Comparison of ENCODE assay signal across 17 cellular contexts in genomic region chr9:95854386-95855015, GRCh38. TPM values are rescaled to one million over a fixed set of nuclear protein-coding genes. Genes with fewer than 3 reads are reported as not detected.
A peak's percentile ranks its signal among the peaks of the same experiment; 100 is the strongest.
DNase-seq lines count a peak whose midpoint lies in the region; ATAC-seq and TF ChIP-seq lines count a peak whose summit lies in the region.
"Had no signal": no experiment of that assay in that cellular context is flagged by ENCODE, and none has a peak within 500 bp of the region (broad histone marks: within the 10 kb centered on the region; RNA-seq: fewer than 3 reads in every experiment).

No MANE protein-coding gene starts in this region.

- no peaks in the 10 kb centered on the region for H4K20me1 ChIP-seq in smooth muscle cell (ENCODE audit: low read depth)

- H2AFZ ChIP-seq in smooth muscle cell (ENCODE audit: low read depth) = no peak overlapping the region

- peaks cover 5% of the 10 kb centered on the region for H3K9me3 Mint-ChIP-seq in T-helper 1 cell treated with Interleukin-12 subunit alpha and Interleukin-12 subunit beta and Interleukin-4 antibody, amounts not matched to agents 30 μg/mL and 1 μg/mL, for 36 hours
- no peaks in the 10 kb centered on the region for H3K9me3 Mint-ChIP-seq in activated CD4-positive, alpha-beta T cell treated with anti-CD3 and anti-CD28 coated beads, Interleukin-2, amount 10 ng/mL, durations not matched to agents 24 days and 14 days
- H3K9me3 Mint-ChIP-seq: activated naive CD8-positive, alpha-beta T cell treated with anti-CD3 and anti-CD28 coated beads, Interleukin-2, amount 50 U/mL, for 24 hours had no signal

- no peaks in the 10 kb centered on the region for H3K27me3 Mint-ChIP-seq in T-helper 1 cell treated with Interleukin-12 subunit alpha and Interleukin-12 subunit beta and Interleukin-4 antibody, amounts not matched to agents 30 μg/mL and 1 μg/mL, for 36 hours (ENCODE audit: low read depth)
- no peaks in the 10 kb centered on the region for H3K27me3 Mint-ChIP-seq in activated CD4-positive, alpha-beta T cell treated with anti-CD3 and anti-CD28 coated beads, Interleukin-2, amount 10 ng/mL, durations not matched to agents 24 days and 14 days
- H3K27me3 Mint-ChIP-seq: activated naive CD8-positive, alpha-beta T cell treated with anti-CD3 and anti-CD28 coated beads, Interleukin-2, amount 50 U/mL, for 24 hours; dendritic cell treated with granulocyte-macrophage colony-stimulating factor and Interleukin-4, amounts not matched to agents 40 ng/mL and 50 ng/mL, for 4 days had no signal

- intact Hi-C loops in activated CD4-positive, alpha-beta T cell treated with anti-CD3 and anti-CD28 coated beads, Interleukin-2, amount 10 ng/mL, durations not matched to agents 24 days and 14 days (cut with micrococcal nuclease) = no loop called here

- H3K27me3 ChIP-seq in smooth muscle cell (ENCODE audit: low read depth) = no peaks in the 10 kb centered on the region
- H3K27me3 ChIP-seq: gastrocnemius medialis had no signal

- no peaks in the 10 kb centered on the region for H3K9me3 ChIP-seq in smooth muscle cell (replicated peaks; ENCODE audit: low read depth)
- H3K9me3 ChIP-seq: gastrocnemius medialis, mucosa of descending colon had no signal

- ATAC-seq in HG03045 (IDR thresholded peaks at IDR 0.05; ENCODE audit: unreplicated experiment) = no peak
- no peak for ATAC-seq in GM19023 (IDR thresholded peaks at IDR 0.05; ENCODE audit: unreplicated experiment)
- ATAC-seq: activated naive CD8-positive, alpha-beta T cell treated with anti-CD3 and anti-CD28 coated beads, Interleukin-2, amount 50 U/mL, for 24 hours; gastrocnemius medialis; mucosa of descending colon had no signal

- 96% methylated on average over 1 of the region's 1 CpG for WGBS in smooth muscle cell (ENCODE audit: low lambda C conversion rate)

- DNase-seq in T-helper 1 cell (no peak), SW 1271 (lab: John Stamatoyannopoulos, UW) (peak; percentile 14 to 57), fibroblast of peridontal ligament (ENCODE audit: extremely low read depth) (peak; percentile 83), smooth muscle cell (lab: John Stamatoyannopoulos, UW; ENCODE audit: unreplicated experiment) (no peak)
- DNase-seq in activated CD4-positive, alpha-beta T cell treated with anti-CD3 and anti-CD28 coated beads, Interleukin-2, amount 10 ng/mL, durations not matched to agents 24 days and 14 days = no peak
- DNase-seq: 8988T; activated CD4-positive, CD25-positive, alpha-beta regulatory T cell treated with anti-CD3 and anti-CD28 coated beads, Interleukin-2, amount 50 U/mL, for 72 hours; activated naive CD8-positive, alpha-beta T cell treated with anti-CD3 and anti-CD28 coated beads, Interleukin-2, amount 50 U/mL, for 24 hours; gastrocnemius medialis; mucosa of descending colon; MV-4-11; stimulated activated CD4-positive, alpha-beta T cell treated with anti-CD3 and anti-CD28 coated beads, Interleukin-12 subunit alpha, Interleukin-12 subunit beta, amount 100 ng/mL, for 4 hours; substantia nigra had no signal

- H3K9ac ChIP-seq in smooth muscle cell (ENCODE audit: low read depth) = no peak overlapping the region

- peaks cover 10% of the 10 kb centered on the region for H3K4me1 ChIP-seq in smooth muscle cell (ENCODE audit: low read depth)
- H3K4me1 ChIP-seq: gastrocnemius medialis had no signal

- H3K36me3 Mint-ChIP-seq in T-helper 1 cell treated with Interleukin-12 subunit alpha and Interleukin-12 subunit beta and Interleukin-4 antibody, amounts not matched to agents 30 μg/mL and 1 μg/mL, for 36 hours (ENCODE audit: low read depth) = peaks cover 21% of the 10 kb centered on the region
- peaks cover 13% of the 10 kb centered on the region for H3K36me3 Mint-ChIP-seq in activated CD4-positive, alpha-beta T cell treated with anti-CD3 and anti-CD28 coated beads, Interleukin-2, amount 10 ng/mL, durations not matched to agents 24 days and 14 days (ENCODE audit: low read depth)

- H3K4me3 ChIP-seq in smooth muscle cell = no peak overlapping the region
- H3K4me3 ChIP-seq: gastrocnemius medialis, mucosa of descending colon had no signal

- peak overlapping the region; percentile 16 for H3K27ac Mint-ChIP-seq in T-helper 1 cell treated with Interleukin-12 subunit alpha and Interleukin-12 subunit beta and Interleukin-4 antibody, amounts not matched to agents 30 μg/mL and 1 μg/mL, for 36 hours
- no peak overlapping the region for H3K27ac Mint-ChIP-seq in activated CD4-positive, alpha-beta T cell treated with anti-CD3 and anti-CD28 coated beads, Interleukin-2, amount 10 ng/mL, durations not matched to agents 24 days and 14 days
- H3K27ac Mint-ChIP-seq: activated naive CD8-positive, alpha-beta T cell treated with anti-CD3 and anti-CD28 coated beads, Interleukin-2, amount 50 U/mL, for 24 hours; dendritic cell treated with granulocyte-macrophage colony-stimulating factor and Interleukin-4, amounts not matched to agents 40 ng/mL and 50 ng/mL, for 4 days had no signal

- peak overlapping the region; percentile 19 for H3K4me3 Mint-ChIP-seq in T-helper 1 cell treated with Interleukin-12 subunit alpha and Interleukin-12 subunit beta and Interleukin-4 antibody, amounts not matched to agents 30 μg/mL and 1 μg/mL, for 36 hours
- H3K4me3 Mint-ChIP-seq in activated CD4-positive, alpha-beta T cell treated with anti-CD3 and anti-CD28 coated beads, Interleukin-2, amount 10 ng/mL, durations not matched to agents 24 days and 14 days = no peak overlapping the region
- H3K4me3 Mint-ChIP-seq: activated naive CD8-positive, alpha-beta T cell treated with anti-CD3 and anti-CD28 coated beads, Interleukin-2, amount 50 U/mL, for 24 hours; dendritic cell treated with granulocyte-macrophage colony-stimulating factor and Interleukin-4, amounts not matched to agents 40 ng/mL and 50 ng/mL, for 4 days had no signal

- peaks cover 49% of the 10 kb centered on the region for H3K4me1 Mint-ChIP-seq in T-helper 1 cell treated with Interleukin-12 subunit alpha and Interleukin-12 subunit beta and Interleukin-4 antibody, amounts not matched to agents 30 μg/mL and 1 μg/mL, for 36 hours (ENCODE audit: low read depth)
- peaks cover 32% of the 10 kb centered on the region for H3K4me1 Mint-ChIP-seq in activated CD4-positive, alpha-beta T cell treated with anti-CD3 and anti-CD28 coated beads, Interleukin-2, amount 10 ng/mL, durations not matched to agents 24 days and 14 days

- peak overlapping the region; percentile 20 for H3K4me2 ChIP-seq in smooth muscle cell

- no peaks in the 10 kb centered on the region for H3K79me2 ChIP-seq in smooth muscle cell (ENCODE audit: low read depth)

- no peaks in the 10 kb centered on the region for H3F3A ChIP-seq in smooth muscle cell (ENCODE audit: low read depth)

- peak overlapping the region; percentile 0 for H3K27ac ChIP-seq in smooth muscle cell (ENCODE audit: low read depth)
- H3K27ac ChIP-seq: gastrocnemius medialis had no signal

- TF ChIP-seq CTCF in smooth muscle cell (IDR thresholded peaks at IDR 0.05; ENCODE audit: borderline replicate concordance, insufficient read depth, poor library complexity, severe bottlenecking) = no peak

- H3K36me3 ChIP-seq in smooth muscle cell (ENCODE audit: low read depth) = no peaks in the 10 kb centered on the region
- H3K36me3 ChIP-seq: gastrocnemius medialis had no signal

RNA-seq across cellular contexts. Expression of gene ERCC6L2, which starts 21.0 kb away (rescaled TPM):
- total RNA-seq in smooth muscle cell = 39.4 and 49.9 TPM in 2 replicates
- 9.6 and 11.7 TPM in 2 replicates for polyA plus RNA-seq in smooth muscle cell
- 32.1 and 35.7 TPM in 2 replicates for total RNA-seq in activated CD4-positive, alpha-beta T cell treated with anti-CD3 and anti-CD28 coated beads, Interleukin-2, amount 10 ng/mL, durations not matched to agents 24 days and 14 days

Comparison
In these comparisons a context has a peak if more than half of its experiments do, and no peak if none do; other contexts are left out.
1. DNase-seq: peak in SW 1271 (2 of 2) and fibroblast of peridontal ligament (single experiment); none in T-helper 1 cell (0 of 5), smooth muscle cell (single experiment) and activated CD4-positive, alpha-beta T cell treated with anti-CD3 and anti-CD28 coated beads, Interleukin-2, amount 10 ng/mL, durations not matched to agents 24 days and 14 days (single experiment).